ENCODE assay signal across 1 cellular context in the genomic region with DNA sequence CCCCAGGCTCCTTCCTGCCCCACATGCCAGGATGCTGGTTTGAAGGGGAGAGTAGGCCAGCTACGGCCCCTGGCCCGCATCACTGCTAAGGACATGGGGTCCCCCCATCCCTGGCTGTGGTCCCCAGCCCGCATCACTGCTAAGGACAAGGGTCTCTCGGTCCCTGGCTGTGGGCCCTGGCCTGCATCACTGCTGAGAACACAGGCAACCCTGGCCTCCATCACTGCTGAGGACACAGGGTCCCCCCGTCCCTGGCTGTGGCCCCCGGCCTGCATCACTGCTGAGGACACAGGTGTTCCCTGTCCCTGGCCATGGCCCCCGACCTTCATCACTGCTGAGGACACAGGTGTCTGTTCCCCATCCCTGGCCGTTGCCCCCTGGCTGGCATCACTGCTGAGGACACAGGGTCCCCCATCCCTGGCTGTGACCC.
TF ChIP-seq lines count a peak whose summit lies in the region.

No MANE protein-coding gene starts in this region.

TF ChIP-seq in IMR-90, 13 proteins besides CTCF, POLR2A, EP300 and RAD21:
- no peak for TF ChIP-seq ELK1 (IDR thresholded peaks at IDR 0.05; ENCODE audit: borderline replicate concordance, low read depth, low read length)
- TF ChIP-seq MAZ (IDR thresholded peaks at IDR 0.05; ENCODE audit: borderline replicate concordance, low read depth, low read length): no peak
- TF ChIP-seq SMC3 (IDR thresholded peaks at IDR 0.05; ENCODE audit: low read depth, low read length): no peak
- TF ChIP-seq BHLHE40 (IDR thresholded peaks at IDR 0.05; ENCODE audit: low read depth, low read length): no peak
- TF ChIP-seq FOS (IDR thresholded peaks at IDR 0.05; ENCODE audit: low read depth, low read length): no peak
- TF ChIP-seq CEBPB (IDR thresholded peaks at IDR 0.05; ENCODE audit: low read depth, low read length): no peak
- TF ChIP-seq RCOR1 (IDR thresholded peaks at IDR 0.05; ENCODE audit: insufficient replicate concordance, low read length): no peak
- no peak for TF ChIP-seq RFX5 (IDR thresholded peaks at IDR 0.05; ENCODE audit: low read depth, low read length)
- TF ChIP-seq NFE2L2 (IDR thresholded peaks at IDR 0.05; ENCODE audit: low read depth, low read length): no peak
- TF ChIP-seq, protein P1, sequence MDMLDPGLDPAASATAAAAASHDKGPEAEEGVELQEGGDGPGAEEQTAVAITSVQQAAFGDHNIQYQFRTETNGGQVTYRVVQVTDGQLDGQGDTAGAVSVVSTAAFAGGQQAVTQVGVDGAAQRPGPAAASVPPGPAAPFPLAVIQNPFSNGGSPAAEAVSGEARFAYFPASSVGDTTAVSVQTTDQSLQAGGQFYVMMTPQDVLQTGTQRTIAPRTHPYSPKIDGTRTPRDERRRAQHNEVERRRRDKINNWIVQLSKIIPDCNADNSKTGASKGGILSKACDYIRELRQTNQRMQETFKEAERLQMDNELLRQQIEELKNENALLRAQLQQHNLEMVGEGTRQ (IDR thresholded peaks at IDR 0.05; ENCODE audit: low read depth, low read length): no peak
- TF ChIP-seq MXI1 (IDR thresholded peaks at IDR 0.05; ENCODE audit: borderline replicate concordance, low read depth, low read length): no peak
